ENCODE assay signal across 11 cellular contexts in genomic region chr19:41774515-41774980, GRCh38. TPM values are rescaled to one million over a fixed set of nuclear protein-coding genes. Genes with fewer than 3 reads are reported as not detected.
DNase-seq lines count a peak whose midpoint lies in the region; ATAC-seq and TF ChIP-seq lines count a peak whose summit lies in the region.
"Had no signal": no experiment of that assay in that cellular context is flagged by ENCODE, and none has a peak within 500 bp of the region (broad histone marks: within the 10 kb centered on the region; RNA-seq: fewer than 3 reads in every experiment).

No MANE protein-coding gene starts in this region.

- no peaks in the 10 kb centered on the region for H3K36me3 ChIP-seq in breast epithelium

- no peaks in the 10 kb centered on the region for H3K4me1 ChIP-seq in breast epithelium

- no peak overlapping the region for H3K4me3 ChIP-seq in Jurkat, Clone E6-1 (ENCODE audit: low read length)
- no peak overlapping the region for H3K4me3 ChIP-seq in breast epithelium
- no peak overlapping the region for H3K4me3 ChIP-seq in foreskin fibroblast (ENCODE audit: low read depth in 1 of 2, low read length in 2 of 2)

- intact Hi-C loops in breast epithelium (cut with DNase I; ENCODE audit: low total_unique reads), result no loop called here

- TF ChIP-seq CTCF in breast epithelium (IDR thresholded peaks at IDR 0.05) (no peak), foreskin fibroblast (IDR thresholded peaks at IDR 0.05; ENCODE audit: low read depth, low read length) (no peak)

- TF ChIP-seq POLR2A in breast epithelium (IDR thresholded peaks at IDR 0.05), result no peak

- H3K27ac ChIP-seq in breast epithelium, result peak overlapping the region; percentile 77 to 88

- peak; percentile 83 for DNase-seq in Jurkat, Clone E6-1 (ENCODE audit: low read depth, low spot score)
- DNase-seq in T-helper 9 cell (peak; percentile 32), breast epithelium (ENCODE audit: low spot score in 2 of 2) (peak in 1 of 2 donors; percentile 31), HCEC 1CT (no peak), foreskin fibroblast (no peak)
- DNase-seq in stimulated activated CD4-positive, alpha-beta T cell treated with anti-CD3 and anti-CD28 coated beads, TNF-alpha, amount 100 ng/mL, for 24 hours (ENCODE audit: low read depth in 3 of 3), result peak in 2 of 3 experiments; percentile 9 to 52
- DNase-seq: cerebellar nuclear complex had no signal

- ATAC-seq in HG02588 (IDR thresholded peaks at IDR 0.05; ENCODE audit: unreplicated experiment) (no peak), GM21360 (IDR thresholded peaks at IDR 0.05; ENCODE audit: unreplicated experiment) (no peak)
- ATAC-seq: left lobe of liver, Panc1 had no signal

- H3K27me3 ChIP-seq in breast epithelium, result no peaks in the 10 kb centered on the region

- H3K9me3 ChIP-seq in breast epithelium, result no peaks in the 10 kb centered on the region

RNA-seq across cellular contexts. Expression of gene CEACAM6, which starts 19.2 kb away (rescaled TPM):
- polyA plus RNA-seq in Jurkat, Clone E6-1 (2012; ENCODE audit: insufficient read depth, insufficient read length), result not detected
- 1 to 10 TPM in 2 of 3 donors, not detected in 1; 1.0 to 6.9 TPM for total RNA-seq in breast epithelium

RNA-seq across cellular contexts. Expression of gene CEACAM3, which starts 21.8 kb away (rescaled TPM):
- polyA plus RNA-seq in Jurkat, Clone E6-1 (2012; ENCODE audit: insufficient read depth, insufficient read length), result not detected
- under 1 TPM in 1 of 3 donors, not detected in 2; 0.64 TPM for total RNA-seq in breast epithelium

Comparison
In these comparisons a context has a peak if more than half of its experiments do, and no peak if none do; other contexts are left out.
1. DNase-seq: peak in Jurkat, Clone E6-1 (single experiment), T-helper 9 cell (single experiment) and stimulated activated CD4-positive, alpha-beta T cell treated with anti-CD3 and anti-CD28 coated beads, TNF-alpha, amount 100 ng/mL, for 24 hours (2 of 3); none in HCEC 1CT (single experiment) and foreskin fibroblast (0 of 2).